ENCODE assay signal across 8 cellular contexts in genomic region chr17:65163990-65164495, GRCh38. TPM values are rescaled to one million over a fixed set of nuclear protein-coding genes. Genes with fewer than 3 reads are reported as not detected.
DNase-seq lines count a peak whose midpoint lies in the region; ATAC-seq and TF ChIP-seq lines count a peak whose summit lies in the region.

No MANE protein-coding gene starts in this region.

- no peaks in the 10 kb centered on the region for H3K9me3 Mint-ChIP-seq in endothelial cell (ENCODE audit: unreplicated experiment)

- peak overlapping the region; percentile 39 for H3K27ac ChIP-seq in OCI-LY7 (ENCODE audit: low read depth, low read length, poor library complexity, severe bottlenecking)
- H3K27ac ChIP-seq in smooth muscle cell (ENCODE audit: low read depth) = peak overlapping the region; percentile 19

- CTCF ChIA-PET in OCI-LY7 (lab: Charles Lee; ENCODE audit: unreplicated experiment) = no interaction called here

- BruUV-seq in OCI-LY7 (replicated peaks; lab: Mats Ljungman, UMichigan) = no TSS peak

- POLR2A ChIA-PET in OCI-LY7 (lab: Charles Lee) = interaction anchor here (1.1 kb wide), 1 partner anchor 9 kb away, joined by 4 read pairs; no protein-coding TSS in a partner anchor

- no peaks in the 10 kb centered on the region for H3K27me3 ChIP-seq in smooth muscle cell (ENCODE audit: low read depth)

- H4K20me1 ChIP-seq in OCI-LY7 (ENCODE audit: insufficient read depth, low read length) = no peaks in the 10 kb centered on the region
- H4K20me1 ChIP-seq in smooth muscle cell (ENCODE audit: low read depth) = no peaks in the 10 kb centered on the region

- peak overlapping the region; percentile 4; the same call in 1 of the 2 replicates for H2AFZ ChIP-seq in OCI-LY7 (ENCODE audit: low read length)
- H2AFZ ChIP-seq in smooth muscle cell (ENCODE audit: low read depth) = no peak overlapping the region

- DNase-seq in OCI-LY7 (ENCODE audit: low spot score) (peak; percentile 81), smooth muscle cell (lab: John Stamatoyannopoulos, UW; ENCODE audit: unreplicated experiment) (no peak), endothelial cell (ENCODE audit: low spot score) (no peak), left ventricle myocardium superior (no peak), RPMI8226 (no peak)
- peak; percentile 23 for DNase-seq in activated naive CD4-positive, alpha-beta T cell treated with anti-CD3 and anti-CD28 coated beads, Interleukin-2, amount 50 U/mL, for 16 hours

- H3K4me2 ChIP-seq in OCI-LY7 (ENCODE audit: low read length) (peak overlapping the region; percentile 52), smooth muscle cell (peak overlapping the region; percentile 56)

- H3K36me3 Mint-ChIP-seq in endothelial cell (ENCODE audit: low read depth, unreplicated experiment) = peaks cover 15% of the 10 kb centered on the region

- peaks cover 10% of the 10 kb centered on the region for H3K4me1 Mint-ChIP-seq in endothelial cell (ENCODE audit: unreplicated experiment)

- peaks cover 17% of the 10 kb centered on the region for H3K27me3 Mint-ChIP-seq in endothelial cell (ENCODE audit: unreplicated experiment)

- H3K9ac ChIP-seq in smooth muscle cell (ENCODE audit: low read depth) = peak overlapping the region; percentile 28

- no peak overlapping the region for H3K27ac Mint-ChIP-seq in endothelial cell (ENCODE audit: unreplicated experiment)

- intact Hi-C loops in OCI-LY7 (cut with micrococcal nuclease; ENCODE audit: unreplicated experiment) = no loop called here
- intact Hi-C loops in left ventricle myocardium superior (cut with micrococcal nuclease) = no loop called here

- TF ChIP-seq CTCF in OCI-LY7 (conservative IDR thresholded peaks at IDR 0.05; ENCODE audit: low read length) = no peak
- TF ChIP-seq CTCF in smooth muscle cell (IDR thresholded peaks at IDR 0.05; ENCODE audit: borderline replicate concordance, insufficient read depth, poor library complexity, severe bottlenecking) = no peak
- TF ChIP-seq CTCF in endothelial cell (IDR thresholded peaks at IDR 0.05; ENCODE audit: unreplicated experiment) = no peak

- H3K9me3 ChIP-seq in OCI-LY7 (ENCODE audit: low read length) = no peaks in the 10 kb centered on the region
- H3K9me3 ChIP-seq in smooth muscle cell (replicated peaks; ENCODE audit: low read depth) = no peaks in the 10 kb centered on the region

- no peaks in the 10 kb centered on the region for H3K9me2 ChIP-seq in OCI-LY7 (ENCODE audit: insufficient read depth, low read length)

- peaks cover 5% of the 10 kb centered on the region; the same call in 1 of the 2 replicates for H3K36me3 ChIP-seq in OCI-LY7 (ENCODE audit: insufficient read depth, low read length)
- H3K36me3 ChIP-seq in smooth muscle cell (ENCODE audit: low read depth) = no peaks in the 10 kb centered on the region

- H3K4me3 Mint-ChIP-seq in endothelial cell (ENCODE audit: unreplicated experiment) = no peak overlapping the region

- ATAC-seq in GM18861 (IDR thresholded peaks at IDR 0.05; ENCODE audit: unreplicated experiment) = peak; percentile 90
- peak; percentile 89 for ATAC-seq in HG02798 (IDR thresholded peaks at IDR 0.05; ENCODE audit: poor library complexity, unreplicated experiment)
- ATAC-seq in left ventricle myocardium superior = no peak

- H3K4me1 ChIP-seq in OCI-LY7 (ENCODE audit: insufficient read depth, low read length, poor library complexity, severe bottlenecking) (peaks cover 22% of the 10 kb centered on the region), smooth muscle cell (ENCODE audit: low read depth) (no peaks in the 10 kb centered on the region)

- no peaks in the 10 kb centered on the region for H3F3A ChIP-seq in smooth muscle cell (ENCODE audit: low read depth)

- H3K4me3 ChIP-seq in OCI-LY7 (ENCODE audit: low read depth, low read length, poor library complexity, severe bottlenecking) (peak overlapping the region; percentile 8), smooth muscle cell (no peak overlapping the region)

- H3K79me2 ChIP-seq in OCI-LY7 (ENCODE audit: insufficient read depth, low read depth, low read length) (no peaks in the 10 kb centered on the region), smooth muscle cell (ENCODE audit: low read depth) (no peaks in the 10 kb centered on the region)

- WGBS in smooth muscle cell (ENCODE audit: low lambda C conversion rate) = 45% methylated on average over 5 of the region's 5 CpGs

RNA-seq across cellular contexts. Expression of gene RGS9, which starts 26.9 kb away (rescaled TPM):
- total RNA-seq in OCI-LY7 (2014; rRNA removed; shearing (Covaris generic)) = 12.9 and 13.7 TPM in 2 replicates
- total RNA-seq in OCI-LY7 (2022) (22.2 and 26.4 TPM in 2 replicates), smooth muscle cell (15.6 and 16.3 TPM in 2 replicates), endothelial cell (ENCODE audit: unreplicated experiment) (8.5 TPM), left ventricle myocardium superior (2.0 TPM)
- 18.8 and 20.4 TPM in 2 replicates for polyA plus RNA-seq in smooth muscle cell

Comparison
In these comparisons a context has a peak if more than half of its experiments do, and no peak if none do; other contexts are left out.
1. DNase-seq: peak in OCI-LY7 (single experiment) and activated naive CD4-positive, alpha-beta T cell treated with anti-CD3 and anti-CD28 coated beads, Interleukin-2, amount 50 U/mL, for 16 hours (single experiment); none in smooth muscle cell (single experiment), endothelial cell (single experiment), left ventricle myocardium superior (single experiment) and RPMI8226 (single experiment).